Comparison of ENCODE assay signal across 1 cellular context in the genomic region with DNA sequence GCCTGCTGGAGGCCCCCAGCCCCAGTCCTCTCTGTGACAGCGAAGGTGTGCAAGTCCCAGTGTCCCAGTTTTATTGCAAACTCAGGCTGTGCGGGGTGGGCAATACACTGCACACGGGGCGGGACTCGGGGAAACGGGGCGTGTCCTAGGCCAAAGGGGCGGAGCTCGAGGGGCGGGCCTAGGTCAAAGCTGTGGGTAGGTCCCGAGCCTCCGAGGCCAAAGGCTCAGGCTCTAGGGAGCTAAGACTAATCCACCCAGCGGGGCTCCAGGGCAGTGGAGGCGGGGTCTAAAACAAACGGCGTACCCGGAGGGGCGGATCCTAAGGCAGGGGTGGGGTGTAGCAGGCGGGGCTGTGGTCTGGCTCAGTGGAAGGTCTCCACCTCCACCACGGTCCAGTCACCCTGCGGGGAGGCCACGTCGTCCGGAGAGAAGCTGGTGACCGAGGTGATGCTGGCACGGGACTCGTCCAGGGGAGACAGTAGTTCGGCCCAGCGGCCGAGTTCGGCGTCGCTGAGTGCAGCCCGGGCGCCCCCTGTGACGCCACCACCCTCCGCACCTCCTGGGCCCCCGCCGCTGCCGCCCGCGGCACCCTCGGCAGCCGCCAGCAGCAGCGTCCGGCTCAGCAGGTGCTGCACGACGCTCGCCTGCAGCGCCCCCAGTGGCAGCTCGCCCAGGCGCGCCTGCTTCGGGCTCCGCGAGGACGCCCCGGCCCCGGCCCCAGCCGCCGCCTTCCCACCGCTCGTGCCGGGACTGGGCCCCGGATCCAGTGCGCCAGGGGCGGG.
TF ChIP-seq lines count a peak whose summit lies in the region.

No MANE protein-coding gene starts in this region.

TF ChIP-seq in K562, 482 proteins besides CTCF, POLR2A, EP300 and RAD21 (continued from another document and continues in another):
- TF ChIP-seq, protein P1, sequence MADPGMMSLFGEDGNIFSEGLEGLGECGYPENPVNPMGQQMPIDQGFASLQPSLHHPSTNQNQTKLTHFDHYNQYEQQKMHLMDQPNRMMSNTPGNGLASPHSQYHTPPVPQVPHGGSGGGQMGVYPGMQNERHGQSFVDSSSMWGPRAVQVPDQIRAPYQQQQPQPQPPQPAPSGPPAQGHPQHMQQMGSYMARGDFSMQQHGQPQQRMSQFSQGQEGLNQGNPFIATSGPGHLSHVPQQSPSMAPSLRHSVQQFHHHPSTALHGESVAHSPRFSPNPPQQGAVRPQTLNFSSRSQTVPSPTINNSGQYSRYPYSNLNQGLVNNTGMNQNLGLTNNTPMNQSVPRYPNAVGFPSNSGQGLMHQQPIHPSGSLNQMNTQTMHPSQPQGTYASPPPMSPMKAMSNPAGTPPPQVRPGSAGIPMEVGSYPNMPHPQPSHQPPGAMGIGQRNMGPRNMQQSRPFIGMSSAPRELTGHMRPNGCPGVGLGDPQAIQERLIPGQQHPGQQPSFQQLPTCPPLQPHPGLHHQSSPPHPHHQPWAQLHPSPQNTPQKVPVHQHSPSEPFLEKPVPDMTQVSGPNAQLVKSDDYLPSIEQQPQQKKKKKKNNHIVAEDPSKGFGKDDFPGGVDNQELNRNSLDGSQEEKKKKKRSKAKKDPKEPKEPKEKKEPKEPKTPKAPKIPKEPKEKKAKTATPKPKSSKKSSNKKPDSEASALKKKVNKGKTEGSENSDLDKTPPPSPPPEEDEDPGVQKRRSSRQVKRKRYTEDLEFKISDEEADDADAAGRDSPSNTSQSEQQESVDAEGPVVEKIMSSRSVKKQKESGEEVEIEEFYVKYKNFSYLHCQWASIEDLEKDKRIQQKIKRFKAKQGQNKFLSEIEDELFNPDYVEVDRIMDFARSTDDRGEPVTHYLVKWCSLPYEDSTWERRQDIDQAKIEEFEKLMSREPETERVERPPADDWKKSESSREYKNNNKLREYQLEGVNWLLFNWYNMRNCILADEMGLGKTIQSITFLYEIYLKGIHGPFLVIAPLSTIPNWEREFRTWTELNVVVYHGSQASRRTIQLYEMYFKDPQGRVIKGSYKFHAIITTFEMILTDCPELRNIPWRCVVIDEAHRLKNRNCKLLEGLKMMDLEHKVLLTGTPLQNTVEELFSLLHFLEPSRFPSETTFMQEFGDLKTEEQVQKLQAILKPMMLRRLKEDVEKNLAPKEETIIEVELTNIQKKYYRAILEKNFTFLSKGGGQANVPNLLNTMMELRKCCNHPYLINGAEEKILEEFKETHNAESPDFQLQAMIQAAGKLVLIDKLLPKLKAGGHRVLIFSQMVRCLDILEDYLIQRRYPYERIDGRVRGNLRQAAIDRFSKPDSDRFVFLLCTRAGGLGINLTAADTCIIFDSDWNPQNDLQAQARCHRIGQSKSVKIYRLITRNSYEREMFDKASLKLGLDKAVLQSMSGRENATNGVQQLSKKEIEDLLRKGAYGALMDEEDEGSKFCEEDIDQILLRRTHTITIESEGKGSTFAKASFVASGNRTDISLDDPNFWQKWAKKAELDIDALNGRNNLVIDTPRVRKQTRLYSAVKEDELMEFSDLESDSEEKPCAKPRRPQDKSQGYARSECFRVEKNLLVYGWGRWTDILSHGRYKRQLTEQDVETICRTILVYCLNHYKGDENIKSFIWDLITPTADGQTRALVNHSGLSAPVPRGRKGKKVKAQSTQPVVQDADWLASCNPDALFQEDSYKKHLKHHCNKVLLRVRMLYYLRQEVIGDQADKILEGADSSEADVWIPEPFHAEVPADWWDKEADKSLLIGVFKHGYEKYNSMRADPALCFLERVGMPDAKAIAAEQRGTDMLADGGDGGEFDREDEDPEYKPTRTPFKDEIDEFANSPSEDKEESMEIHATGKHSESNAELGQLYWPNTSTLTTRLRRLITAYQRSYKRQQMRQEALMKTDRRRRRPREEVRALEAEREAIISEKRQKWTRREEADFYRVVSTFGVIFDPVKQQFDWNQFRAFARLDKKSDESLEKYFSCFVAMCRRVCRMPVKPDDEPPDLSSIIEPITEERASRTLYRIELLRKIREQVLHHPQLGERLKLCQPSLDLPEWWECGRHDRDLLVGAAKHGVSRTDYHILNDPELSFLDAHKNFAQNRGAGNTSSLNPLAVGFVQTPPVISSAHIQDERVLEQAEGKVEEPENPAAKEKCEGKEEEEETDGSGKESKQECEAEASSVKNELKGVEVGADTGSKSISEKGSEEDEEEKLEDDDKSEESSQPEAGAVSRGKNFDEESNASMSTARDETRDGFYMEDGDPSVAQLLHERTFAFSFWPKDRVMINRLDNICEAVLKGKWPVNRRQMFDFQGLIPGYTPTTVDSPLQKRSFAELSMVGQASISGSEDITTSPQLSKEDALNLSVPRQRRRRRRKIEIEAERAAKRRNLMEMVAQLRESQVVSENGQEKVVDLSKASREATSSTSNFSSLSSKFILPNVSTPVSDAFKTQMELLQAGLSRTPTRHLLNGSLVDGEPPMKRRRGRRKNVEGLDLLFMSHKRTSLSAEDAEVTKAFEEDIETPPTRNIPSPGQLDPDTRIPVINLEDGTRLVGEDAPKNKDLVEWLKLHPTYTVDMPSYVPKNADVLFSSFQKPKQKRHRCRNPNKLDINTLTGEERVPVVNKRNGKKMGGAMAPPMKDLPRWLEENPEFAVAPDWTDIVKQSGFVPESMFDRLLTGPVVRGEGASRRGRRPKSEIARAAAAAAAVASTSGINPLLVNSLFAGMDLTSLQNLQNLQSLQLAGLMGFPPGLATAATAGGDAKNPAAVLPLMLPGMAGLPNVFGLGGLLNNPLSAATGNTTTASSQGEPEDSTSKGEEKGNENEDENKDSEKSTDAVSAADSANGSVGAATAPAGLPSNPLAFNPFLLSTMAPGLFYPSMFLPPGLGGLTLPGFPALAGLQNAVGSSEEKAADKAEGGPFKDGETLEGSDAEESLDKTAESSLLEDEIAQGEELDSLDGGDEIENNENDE (IDR thresholded peaks at IDR 0.05; ENCODE audit: low read depth, low read length), result no peak
- TF ChIP-seq ZNF778 (CRISPR knock-in tag; IDR thresholded peaks at IDR 0.05), result no peak
- no peak for TF ChIP-seq IFI16 (CRISPR knock-in tag; IDR thresholded peaks at IDR 0.05)
- 0 out of 2 replicates have a peak, but pooled peaks have one; percentile 39 for TF ChIP-seq MED1 (CRISPR knock-in tag; IDR thresholded peaks at IDR 0.05; ENCODE audit: borderline replicate concordance)
- TF ChIP-seq MCM2 (IDR thresholded peaks at IDR 0.05; ENCODE audit: low read depth), result no peak
- TF ChIP-seq MCM7 (IDR thresholded peaks at IDR 0.05), result no peak
- TF ChIP-seq DDX20 (tag; IDR thresholded peaks at IDR 0.05; ENCODE audit: low read depth), result no peak
- TF ChIP-seq BRD9 (IDR thresholded peaks at IDR 0.05; ENCODE audit: low read depth, partially characterized antibody), result no peak
- TF ChIP-seq KDM2B (CRISPR knock-in tag; IDR thresholded peaks at IDR 0.05), result no peak
- TF ChIP-seq ZNF408 (CRISPR knock-in tag; IDR thresholded peaks at IDR 0.05; ENCODE audit: low read depth), result no peak
- TF ChIP-seq NR1H2 (CRISPR knock-in tag; IDR thresholded peaks at IDR 0.05), result no peak
- no peak for TF ChIP-seq ZNF707 (CRISPR knock-in tag; conservative IDR thresholded peaks at IDR 0.05)
- no peak for TF ChIP-seq ZNF511 (CRISPR knock-in tag; IDR thresholded peaks at IDR 0.05)
- TF ChIP-seq CXXC5 (CRISPR knock-in tag; IDR thresholded peaks at IDR 0.05), result peak; percentile 90
- TF ChIP-seq RNF2 (IDR thresholded peaks at IDR 0.05), result no peak
- no peak for TF ChIP-seq ZNF274 (IDR thresholded peaks at IDR 0.05; ENCODE audit: borderline replicate concordance, low read depth, low read length)
- no peak for TF ChIP-seq ELF2 (CRISPR knock-in tag; IDR thresholded peaks at IDR 0.05)
- TF ChIP-seq TARDBP (IDR thresholded peaks at IDR 0.05), result 0 out of 2 replicates have a peak, but pooled peaks have one; percentile 19
- peak; percentile 28 for TF ChIP-seq KDM5B (IDR thresholded peaks at IDR 0.05; ENCODE audit: insufficient replicate concordance, low read depth, low read length)
- TF ChIP-seq TGIF2 (CRISPR knock-in tag; IDR thresholded peaks at IDR 0.05), result no peak
- TF ChIP-seq NFIX (CRISPR knock-in tag; IDR thresholded peaks at IDR 0.05; ENCODE audit: low read depth), result no peak
- TF ChIP-seq MTA3 (IDR thresholded peaks at IDR 0.05; ENCODE audit: borderline replicate concordance), result peak; percentile 75; the same call in 1 of the 2 replicates
- TF ChIP-seq CEBPG (CRISPR knock-in tag; IDR thresholded peaks at IDR 0.05), result no peak
- TF ChIP-seq CEBPG (tag; conservative IDR thresholded peaks at IDR 0.05 in 1 of 2, IDR thresholded peaks at IDR 0.05 in 1 of 2), result no peak
- TF ChIP-seq SRSF9 (IDR thresholded peaks at IDR 0.05; ENCODE audit: borderline replicate concordance, low read depth, low read length), result no peak
- no peak for TF ChIP-seq SRSF1 (IDR thresholded peaks at IDR 0.05; ENCODE audit: low read depth, low read length)
- no peak for TF ChIP-seq CREB3 (tag; conservative IDR thresholded peaks at IDR 0.05; ENCODE audit: low read depth)
- peak; percentile 64; the same call in 1 of the 2 replicates for TF ChIP-seq ZNF134 (CRISPR knock-in tag; conservative IDR thresholded peaks at IDR 0.05)
- 0 out of 4 replicates have a peak, but pooled peaks have one; percentile 14 to 24 for TF ChIP-seq FOXK2 (conservative IDR thresholded peaks at IDR 0.05 in 1 of 2, IDR thresholded peaks at IDR 0.05 in 1 of 2; ENCODE audit: low read depth in 2 of 2)
- no peak for TF ChIP-seq MEIS2 (IDR thresholded peaks at IDR 0.05; ENCODE audit: partially characterized antibody)
- no peak for TF ChIP-seq POLR3A (IDR thresholded peaks at IDR 0.05; ENCODE audit: borderline replicate concordance, extremely low read depth, insufficient read depth, insufficient read length)
- peak; percentile 55; the same call in 1 of the 2 replicates for TF ChIP-seq E2F1 (CRISPR knock-in tag; IDR thresholded peaks at IDR 0.05)
- no peak for TF ChIP-seq YBX1 (IDR thresholded peaks at IDR 0.05)
- TF ChIP-seq RB1 (IDR thresholded peaks at IDR 0.05; ENCODE audit: low read depth), result peak; percentile 92
- TF ChIP-seq POLR3G (IDR thresholded peaks at IDR 0.05; ENCODE audit: extremely low read depth, insufficient read length, insufficient replicate concordance), result no peak
- TF ChIP-seq, protein P2, sequence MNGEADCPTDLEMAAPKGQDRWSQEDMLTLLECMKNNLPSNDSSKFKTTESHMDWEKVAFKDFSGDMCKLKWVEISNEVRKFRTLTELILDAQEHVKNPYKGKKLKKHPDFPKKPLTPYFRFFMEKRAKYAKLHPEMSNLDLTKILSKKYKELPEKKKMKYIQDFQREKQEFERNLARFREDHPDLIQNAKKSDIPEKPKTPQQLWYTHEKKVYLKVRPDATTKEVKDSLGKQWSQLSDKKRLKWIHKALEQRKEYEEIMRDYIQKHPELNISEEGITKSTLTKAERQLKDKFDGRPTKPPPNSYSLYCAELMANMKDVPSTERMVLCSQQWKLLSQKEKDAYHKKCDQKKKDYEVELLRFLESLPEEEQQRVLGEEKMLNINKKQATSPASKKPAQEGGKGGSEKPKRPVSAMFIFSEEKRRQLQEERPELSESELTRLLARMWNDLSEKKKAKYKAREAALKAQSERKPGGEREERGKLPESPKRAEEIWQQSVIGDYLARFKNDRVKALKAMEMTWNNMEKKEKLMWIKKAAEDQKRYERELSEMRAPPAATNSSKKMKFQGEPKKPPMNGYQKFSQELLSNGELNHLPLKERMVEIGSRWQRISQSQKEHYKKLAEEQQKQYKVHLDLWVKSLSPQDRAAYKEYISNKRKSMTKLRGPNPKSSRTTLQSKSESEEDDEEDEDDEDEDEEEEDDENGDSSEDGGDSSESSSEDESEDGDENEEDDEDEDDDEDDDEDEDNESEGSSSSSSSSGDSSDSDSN (IDR thresholded peaks at IDR 0.05; ENCODE audit: borderline replicate concordance in 1 of 2, low read depth in 2 of 2, low read length in 2 of 2), result peak; percentile 82 to 94; a peak in 3 of 4 replicates
- no peak for TF ChIP-seq ZNF239 (CRISPR knock-in tag; IDR thresholded peaks at IDR 0.05)
- no peak for TF ChIP-seq ZSCAN29 (IDR thresholded peaks at IDR 0.05)
- TF ChIP-seq SMARCA5 (IDR thresholded peaks at IDR 0.05), result no peak
- TF ChIP-seq HLTF (IDR thresholded peaks at IDR 0.05), result no peak
- no peak; a peak in 1 of 4 replicates for TF ChIP-seq MLLT1 (IDR thresholded peaks at IDR 0.05)
- no peak for TF ChIP-seq THAP7 (CRISPR knock-in tag; IDR thresholded peaks at IDR 0.05)
- no peak for TF ChIP-seq ZNF717 (CRISPR knock-in tag; IDR thresholded peaks at IDR 0.05)
- no peak for TF ChIP-seq ZNF551 (CRISPR knock-in tag; IDR thresholded peaks at IDR 0.05)
- TF ChIP-seq BDP1 (IDR thresholded peaks at IDR 0.05; ENCODE audit: insufficient read depth, insufficient read length), result no peak
